Comparison of ENCODE assay signal across 31 cellular contexts in genomic region chr2:240395896-240396622, GRCh38. TPM values are rescaled to one million over a fixed set of nuclear protein-coding genes. Genes with fewer than 3 reads are reported as not detected.
DNase-seq lines count a peak whose midpoint lies in the region; ATAC-seq, FAIRE-seq and TF ChIP-seq lines count a peak whose summit lies in the region.
"Had no signal": no experiment of that assay in that cellular context is flagged by ENCODE, and none has a peak within 500 bp of the region (broad histone marks: within the 10 kb centered on the region; RNA-seq: fewer than 3 reads in every experiment).

No MANE protein-coding gene starts in this region.

- TF ChIP-seq CTCF in mammary epithelial cell (conservative IDR thresholded peaks at IDR 0.05 in 1 of 2, IDR thresholded peaks at IDR 0.05 in 1 of 2; ENCODE audit: extremely low read depth in 1 of 2, insufficient read depth in 1 of 2, low read depth in 1 of 2, low read length in 2 of 2), result no peak
- TF ChIP-seq CTCF in MCF 10A (IDR thresholded peaks at IDR 0.05; ENCODE audit: unreplicated experiment), result no peak
- TF ChIP-seq CTCF in chondrocyte (IDR thresholded peaks at IDR 0.05), result no peak
- TF ChIP-seq CTCF in HepG2 (CRISPR knock-in tag; IDR thresholded peaks at IDR 0.05), result no peak

- no peak for ATAC-seq in HepG2
- no peak for ATAC-seq in HG03457 (IDR thresholded peaks at IDR 0.05; ENCODE audit: unreplicated experiment)
- ATAC-seq: activated CD8-positive, alpha-beta T cell treated with anti-CD3 and anti-CD28 coated beads for 36 hours; activated T-helper 17 cell treated with anti-CD3 and anti-CD28 coated beads, Interleukin-2, amount 50 U/mL, for 72 hours; Panc1; right lobe of liver had no signal

- CTCF ChIA-PET in mammary epithelial cell (lab: Charles Lee; ENCODE audit: low non-redundant PET) (no interaction called here), MCF 10A (lab: Yijun Ruan, JAX) (no interaction called here), HepG2 (lab: Yijun Ruan, JAX; ENCODE audit: low intra/inter-chr PET ratio, low total read pairs) (no interaction called here)

- no peaks in the 10 kb centered on the region for H3K27me3 ChIP-seq in mammary epithelial cell (ENCODE audit: insufficient read depth, low read length)
- peaks cover 34 to 96% of the 10 kb centered on the region in 2 experiments for H3K27me3 ChIP-seq in HepG2 (ENCODE audit: control insufficient read depth in 1 of 2, insufficient read depth in 2 of 2, low read length in 2 of 2)
- H3K27me3 ChIP-seq: right lobe of liver, tibial nerve had no signal

- no peaks in the 10 kb centered on the region for H3K9me3 Mint-ChIP-seq in MCF 10A (ENCODE audit: unreplicated experiment)
- H3K9me3 Mint-ChIP-seq in chondrocyte (ENCODE audit: low read depth), result no peaks in the 10 kb centered on the region
- H3K9me3 Mint-ChIP-seq: activated CD8-positive, alpha-beta T cell treated with anti-CD3 and anti-CD28 coated beads for 36 hours; activated naive CD4-positive, alpha-beta T cell treated with anti-CD3 and anti-CD28 coated beads, Interleukin-2, amount 50 U/mL, for 24 hours; activated T-helper 17 cell treated with anti-CD3 and anti-CD28 coated beads, Interleukin-2, amount 50 U/mL, for 72 hours; CD8-positive, alpha-beta memory T cell had no signal

- H3K27me3 Mint-ChIP-seq in MCF 10A (ENCODE audit: insufficient read depth, unreplicated experiment) (no peaks in the 10 kb centered on the region), chondrocyte (ENCODE audit: low read depth) (no peaks in the 10 kb centered on the region)
- H3K27me3 Mint-ChIP-seq: activated naive CD4-positive, alpha-beta T cell treated with anti-CD3 and anti-CD28 coated beads, Interleukin-2, amount 50 U/mL, for 24 hours; activated T-helper 17 cell treated with anti-CD3 and anti-CD28 coated beads, Interleukin-2, amount 50 U/mL, for 72 hours had no signal

- H3K36me3 ChIP-seq in mammary epithelial cell (ENCODE audit: insufficient read depth, low read length), result no peaks in the 10 kb centered on the region
- H3K36me3 ChIP-seq in HepG2 (replicated peaks in 1 of 2; ENCODE audit: control insufficient read depth in 1 of 2, insufficient read depth in 2 of 2, low read length in 2 of 2), result no peaks in the 10 kb centered on the region
- H3K36me3 ChIP-seq: right lobe of liver, tibial nerve had no signal

- dilution Hi-C loops in mammary epithelial cell (cut with HindIII; ENCODE audit: low sequenced_read_pairs), result no loop called here

- H3K4me2 ChIP-seq in mammary epithelial cell (ENCODE audit: insufficient read depth, low read depth, low read length), result no peak overlapping the region
- H3K4me2 ChIP-seq in HepG2 (ENCODE audit: low read depth, low read length), result no peak overlapping the region

- TF ChIP-seq RAD21 in HepG2 (CRISPR knock-in tag; IDR thresholded peaks at IDR 0.05), result no peak

- H3K27ac ChIP-seq in mammary epithelial cell (ENCODE audit: insufficient read depth, low read depth, low read length) (no peak overlapping the region), HepG2 (ENCODE audit: extremely low read length, insufficient read depth, low read length) (no peak overlapping the region)
- H3K27ac ChIP-seq: HL-60, right lobe of liver, tibial nerve had no signal

- H3K79me2 ChIP-seq in mammary epithelial cell (ENCODE audit: insufficient read depth, low read length) (no peaks in the 10 kb centered on the region), HepG2 (ENCODE audit: insufficient read depth, low read length) (no peaks in the 10 kb centered on the region)

- no peak overlapping the region for H2AFZ ChIP-seq in mammary epithelial cell (ENCODE audit: low read depth, low read length)
- no peak overlapping the region for H2AFZ ChIP-seq in HepG2 (ENCODE audit: low read length)

- peak; percentile 8 for DNase-seq in mammary epithelial cell
- no peak for DNase-seq in MCF 10A (ENCODE audit: unreplicated experiment)
- DNase-seq in chondrocyte (ENCODE audit: low spot score), result peak; percentile 82
- DNase-seq in HepG2 (ENCODE audit: low spot score), result no peak
- DNase-seq in posterior vena cava (ENCODE audit: low spot score), result peak; percentile 55
- no peak for DNase-seq in HuH-7.5 (ENCODE audit: low spot score)
- DNase-seq in NCI-H2107 (lab: John Stamatoyannopoulos, UW), result no peak
- DNase-seq: activated CD8-positive, alpha-beta memory T cell treated with anti-CD3 and anti-CD28 coated beads, Interleukin-2, amount 50 U/mL, for 48 hours; activated CD8-positive, alpha-beta T cell treated with anti-CD3 and anti-CD28 coated beads for 36 hours; CD8-positive, alpha-beta memory T cell; DMS153; effector memory CD4-positive, alpha-beta T cell; H7; NCI-H1417; NCI-H2029; NCI-H226; SHP77 treated with DMSO at 0.1 percent for 48 hours; stimulated activated CD4-positive, alpha-beta T cell treated with anti-CD3 and anti-CD28 coated beads, Interleukin-12 subunit alpha, Interleukin-12 subunit beta, amount 100 ng/mL, for 4 hours; stimulated activated CD4-positive, alpha-beta T cell treated with anti-CD3 and anti-CD28 coated beads, Interleukin-4, amount 100 ng/mL, for 1 hour had no signal

- TF ChIP-seq POLR2A in HepG2 (IDR thresholded peaks at IDR 0.05; ENCODE audit: insufficient read depth in 1 of 2, low read depth in 2 of 2, low read length in 2 of 2), result no peak

- intact Hi-C loops in mammary epithelial cell (cut with micrococcal nuclease) (loop anchor here (5.0 kb wide), 1 partner anchor 36 kb away; no protein-coding TSS in a partner anchor), MCF 10A (cut with micrococcal nuclease) (no loop called here), HepG2 (cut with micrococcal nuclease; ENCODE audit: unreplicated experiment) (no loop called here), posterior vena cava (cut with DNase I) (no loop called here)

- 47% methylated on average over 10 of the region's 10 CpGs for WGBS in mammary epithelial cell (ENCODE audit: low coverage, missing lambda C conversion rate)
- 0% methylated on average over 9 of the region's 10 CpGs for WGBS in HepG2 (ENCODE audit: low lambda C conversion rate)

- no TSS peak for BruUV-seq in mammary epithelial cell (replicated peaks; lab: Mats Ljungman, UMichigan)
- no TSS peak for BruUV-seq in MCF 10A (replicated peaks; lab: Mats Ljungman, UMichigan)
- BruUV-seq in HepG2 (replicated peaks; lab: Mats Ljungman, UMichigan), result no TSS peak

- H3K4me1 ChIP-seq in mammary epithelial cell (ENCODE audit: insufficient read depth, low read length), result peaks cover 15% of the 10 kb centered on the region
- H3K4me1 ChIP-seq in HepG2 (ENCODE audit: insufficient read depth, low read length), result no peaks in the 10 kb centered on the region
- H3K4me1 ChIP-seq: right lobe of liver had no signal

- in situ Hi-C loops in mammary epithelial cell (cut with MboI; ENCODE audit: low sequenced_read_pairs in 2 of 2), result no loop called here
- in situ Hi-C loops in HepG2 (cut with HindIII; ENCODE audit: extremely low pct_ligation_motif_present, low pct_unique_long_range_greater_than_20kb), result no loop called here

- FAIRE-seq in HepG2 (lab: Jason Lieb, UNC), result no peak
- FAIRE-seq: colon, GM12891 had no signal

- POLR2A ChIA-PET in MCF 10A (lab: Yijun Ruan, JAX), result interaction anchor here (1.8 kb wide), 1 partner anchor 8 kb away, joined by 3 read pairs; no protein-coding TSS in a partner anchor
- POLR2A ChIA-PET in HepG2 (lab: Yijun Ruan, JAX), result no interaction called here

- H4K20me1 ChIP-seq in mammary epithelial cell (ENCODE audit: insufficient read depth, low read length), result no peaks in the 10 kb centered on the region
- no peaks in the 10 kb centered on the region; the same call in 1 of the 2 replicates for H4K20me1 ChIP-seq in HepG2 (ENCODE audit: insufficient read depth, low read length)

- H3K4me1 Mint-ChIP-seq in MCF 10A (ENCODE audit: insufficient read depth, unreplicated experiment) (no peaks in the 10 kb centered on the region), chondrocyte (ENCODE audit: low read depth) (peaks cover 26% of the 10 kb centered on the region)
- H3K4me1 Mint-ChIP-seq: B cell had no signal

- H3K9me3 ChIP-seq in mammary epithelial cell (replicated peaks; ENCODE audit: insufficient read depth, low read length), result no peaks in the 10 kb centered on the region
- H3K9me3 ChIP-seq in HepG2 (ENCODE audit: low read length), result no peaks in the 10 kb centered on the region
- H3K9me3 ChIP-seq: right lobe of liver, tibial nerve had no signal

- no peak overlapping the region for H3K9ac ChIP-seq in mammary epithelial cell (ENCODE audit: insufficient read depth, low read length)
- no peak overlapping the region for H3K9ac ChIP-seq in HepG2 (ENCODE audit: insufficient read depth, low read depth, low read length)

- H3K4me3 Mint-ChIP-seq in MCF 10A (ENCODE audit: unreplicated experiment), result no peak overlapping the region
- H3K4me3 Mint-ChIP-seq in chondrocyte (ENCODE audit: unreplicated experiment), result no peak overlapping the region
- H3K4me3 Mint-ChIP-seq: activated CD8-positive, alpha-beta T cell treated with anti-CD3 and anti-CD28 coated beads for 36 hours; activated naive CD4-positive, alpha-beta T cell treated with anti-CD3 and anti-CD28 coated beads, Interleukin-2, amount 50 U/mL, for 24 hours; activated T-helper 17 cell treated with anti-CD3 and anti-CD28 coated beads, Interleukin-2, amount 50 U/mL, for 72 hours; B cell; CD8-positive, alpha-beta memory T cell had no signal

- H3K27ac Mint-ChIP-seq in MCF 10A (ENCODE audit: low read depth, unreplicated experiment) (no peak overlapping the region), chondrocyte (ENCODE audit: unreplicated experiment) (no peak overlapping the region)
- H3K27ac Mint-ChIP-seq: activated CD8-positive, alpha-beta T cell treated with anti-CD3 and anti-CD28 coated beads for 36 hours; activated naive CD4-positive, alpha-beta T cell treated with anti-CD3 and anti-CD28 coated beads, Interleukin-2, amount 50 U/mL, for 24 hours; activated T-helper 17 cell treated with anti-CD3 and anti-CD28 coated beads, Interleukin-2, amount 50 U/mL, for 72 hours; B cell; CD8-positive, alpha-beta memory T cell; progenitor cell of endocrine pancreas had no signal

- H3K36me3 Mint-ChIP-seq in MCF 10A (ENCODE audit: insufficient read depth, unreplicated experiment) (peaks cover 6% of the 10 kb centered on the region), chondrocyte (ENCODE audit: low read depth) (no peaks in the 10 kb centered on the region)
- H3K36me3 Mint-ChIP-seq: activated naive CD4-positive, alpha-beta T cell treated with anti-CD3 and anti-CD28 coated beads, Interleukin-2, amount 50 U/mL, for 24 hours; CD8-positive, alpha-beta memory T cell had no signal

- TF ChIP-seq EP300 in HepG2 (IDR thresholded peaks at IDR 0.05; ENCODE audit: low read depth in 2 of 2, low read length in 2 of 2) (no peak), HepG2 (CRISPR knock-in tag; IDR thresholded peaks at IDR 0.05; ENCODE audit: borderline replicate concordance) (no peak)

- H3K4me3 ChIP-seq in mammary epithelial cell (replicated peaks in 1 of 3; ENCODE audit: insufficient read depth in 1 of 3, low read depth in 2 of 3, low read length in 3 of 3), result no peak overlapping the region
- no peak overlapping the region for H3K4me3 ChIP-seq in HepG2 (replicated peaks in 1 of 3; ENCODE audit: insufficient read depth in 1 of 3, low read depth in 2 of 3, low read length in 3 of 3)
- H3K4me3 ChIP-seq: lung, right lobe of liver, tibial nerve had no signal

RNA-seq across cellular contexts. Expression of gene GPC1, which starts 39.4 kb away (rescaled TPM):
- 100 to 1,000 TPM; 238 to 266 TPM for total RNA-seq in mammary epithelial cell
- polyA plus RNA-seq in mammary epithelial cell, result 178 TPM
- 84.2 TPM for polyA minus RNA-seq in mammary epithelial cell
- total RNA-seq in MCF 10A (2022), result 36.9 and 38.9 TPM in 2 replicates
- total RNA-seq in chondrocyte, result 261 to 354 TPM (median 264 TPM) in 3 replicates
- 2.1 and 5.5 TPM in 2 replicates for total RNA-seq in HepG2 (2016; rRNA removed; fragmentation: Illumina TruSeq; extraction: Trizol)
- 0.91 and 1.6 TPM in 2 replicates for total RNA-seq in HepG2 (2016; cell fraction: cytosol; rRNA removed; fragmentation: Illumina TruSeq; extraction: Trizol; ENCODE audit: low read depth)
- total RNA-seq in HepG2 (2016; cell fraction: insoluble cytoplasmic fraction; rRNA removed; fragmentation: Illumina TruSeq; extraction: Trizol), result 1.8 and 5.2 TPM in 2 replicates
- 1.9 and 2.0 TPM in 2 replicates for total RNA-seq in HepG2 (2016; cell fraction: membrane; rRNA removed; fragmentation: Illumina TruSeq; extraction: Trizol)
- 5.4 and 7.0 TPM in 2 replicates for total RNA-seq in HepG2 (2016; cell fraction: nucleus; rRNA removed; fragmentation: Illumina TruSeq; extraction: Trizol)
- polyA plus RNA-seq in HepG2 (2011; rRNA removed), result 4.0 and 4.8 TPM in 2 replicates
- polyA plus RNA-seq in HepG2 (2011; cell fraction: cytosol; rRNA removed), result 2.4 and 5.8 TPM in 2 replicates
- 6.0 and 8.9 TPM in 2 replicates for polyA plus RNA-seq in HepG2 (2011; cell fraction: nucleus; rRNA removed)
- 1.1 and 2.2 TPM in 2 replicates for polyA plus RNA-seq in HepG2 (2012)
- polyA plus RNA-seq in HepG2 (2016; cell fraction: cytosol; fragmentation: Illumina TruSeq; extraction: Trizol; ENCODE audit: low read depth), result 1.3 and 1.7 TPM in 2 replicates
- polyA plus RNA-seq in HepG2 (2016; cell fraction: insoluble cytoplasmic fraction; fragmentation: Illumina TruSeq; extraction: Trizol; ENCODE audit: low read depth), result 3.2 and 3.7 TPM in 2 replicates
- polyA plus RNA-seq in HepG2 (2016; cell fraction: membrane; fragmentation: Illumina TruSeq; extraction: Trizol; ENCODE audit: low read depth), result 2.1 and 3.5 TPM in 2 replicates
- polyA plus RNA-seq in HepG2 (2016; cell fraction: nucleus; fragmentation: Illumina TruSeq; extraction: Trizol; ENCODE audit: insufficient read depth, low read depth), result 12.8 and 13.1 TPM in 2 replicates
- 9.2 and 40.8 TPM in 2 replicates for polyA minus RNA-seq in HepG2 (2011; rRNA and poly(A)+ RNA removed; ENCODE audit: low replicate concordance)
- polyA minus RNA-seq in HepG2 (2011; cell fraction: cytosol; rRNA and poly(A)+ RNA removed), result 7.8 and 8.3 TPM in 2 replicates
- polyA minus RNA-seq in HepG2 (2011; cell fraction: nucleus; rRNA and poly(A)+ RNA removed), result 2.1 and 4.8 TPM in 2 replicates
- 10 to 100 TPM; 69.5 to 83.1 TPM for total RNA-seq in posterior vena cava

Comparison
In these comparisons a context has a peak if more than half of its experiments do, and no peak if none do; other contexts are left out.
1. DNase-seq: peak in mammary epithelial cell (single experiment), chondrocyte (single experiment) and posterior vena cava (single experiment); none in MCF 10A (single experiment), HepG2 (single experiment), HuH-7.5 (single experiment) and NCI-H2107 (single experiment).